ENCODE assay signal across 8 cellular contexts in genomic region chr15:98442379-98442833, GRCh38.
DNase-seq lines count a peak whose midpoint lies in the region; ATAC-seq and TF ChIP-seq lines count a peak whose summit lies in the region.

No MANE protein-coding gene starts in this region.

- H3K4me3 ChIP-seq in mammary epithelial cell (replicated peaks in 1 of 3; ENCODE audit: insufficient read depth in 1 of 3, low read depth in 2 of 3, low read length in 3 of 3): no peak overlapping the region
- H3K4me3 ChIP-seq in liver (ENCODE audit: low read depth in 1 of 3, low read length in 3 of 3): no peak overlapping the region

- H3K4me1 ChIP-seq in mammary epithelial cell (ENCODE audit: insufficient read depth, low read length): peaks cover 6% of the 10 kb centered on the region
- H3K4me1 ChIP-seq in liver (ENCODE audit: control insufficient read depth in 4 of 4, insufficient read depth in 4 of 4, low read length in 3 of 4): no peaks in the 10 kb centered on the region

- intact Hi-C loops in mammary epithelial cell (cut with micrococcal nuclease): loop anchor here (1.0 to 10.0 kb wide), 7 partner anchors 77 to 770 kb away; partner anchors contain the start of gene IGF1R

- no peak for DNase-seq in activated CD4-positive, CD25-positive, alpha-beta regulatory T cell treated with anti-CD3 and anti-CD28 coated beads, Interleukin-2, amount 50 U/mL, for 72 hours
- DNase-seq in NCI-H1105 treated with DMSO at 0.1 percent for 48 hours (lab: John Stamatoyannopoulos, UW) (peak; percentile 40), T follicular helper cell (ENCODE audit: low read depth) (peak; percentile 24), mammary epithelial cell (peak; percentile 86)
- peak; percentile 9 to 17 for DNase-seq in stimulated activated CD8-positive, alpha-beta memory T cell treated with anti-CD3 and anti-CD28 coated beads, Interleukin-4, amount 100 ng/mL, for 1 hour (ENCODE audit: low read depth in 2 of 2, low spot score in 1 of 2)

- no peak overlapping the region for H3K27ac ChIP-seq in mammary epithelial cell (ENCODE audit: insufficient read depth, low read depth, low read length)
- no peak overlapping the region for H3K27ac ChIP-seq in liver (ENCODE audit: low read depth in 1 of 2, low read length in 2 of 2)

- dilution Hi-C loops in mammary epithelial cell (cut with HindIII; ENCODE audit: low sequenced_read_pairs): no loop called here

- no peaks in the 10 kb centered on the region for H4K20me1 ChIP-seq in mammary epithelial cell (ENCODE audit: insufficient read depth, low read length)

- no TSS peak for BruUV-seq in mammary epithelial cell (replicated peaks; lab: Mats Ljungman, UMichigan)

- no peaks in the 10 kb centered on the region for H3K79me2 ChIP-seq in mammary epithelial cell (ENCODE audit: insufficient read depth, low read length)

- peak; percentile 78 to 85 for TF ChIP-seq RAD21 in liver (IDR thresholded peaks at IDR 0.05)

- H3K36me3 ChIP-seq in mammary epithelial cell (ENCODE audit: insufficient read depth, low read length) (no peaks in the 10 kb centered on the region), liver (ENCODE audit: control insufficient read depth in 4 of 4, insufficient read depth in 3 of 4, low read depth in 1 of 4, low read length in 3 of 4) (no peaks in the 10 kb centered on the region)

- CTCF ChIA-PET in mammary epithelial cell (lab: Charles Lee; ENCODE audit: low non-redundant PET): no interaction called here

- in situ Hi-C loops in mammary epithelial cell (cut with MboI; ENCODE audit: low sequenced_read_pairs in 2 of 2): loop anchor here (10.0 kb wide), 2 partner anchors 212 to 632 kb away; no protein-coding TSS in a partner anchor

- no peaks in the 10 kb centered on the region for H3K27me3 ChIP-seq in mammary epithelial cell (ENCODE audit: insufficient read depth, low read length)
- H3K27me3 ChIP-seq in liver (ENCODE audit: control insufficient read depth in 4 of 4, insufficient read depth in 4 of 4, low read length in 3 of 4): peaks cover 0 to 4% (median 0%) of the 10 kb centered on the region in 4 donors

- ATAC-seq in activated CD4-positive, CD25-positive, alpha-beta regulatory T cell treated with anti-CD3 and anti-CD28 coated beads, Interleukin-2, amount 50 U/mL, for 24 hours: peak; percentile 44 to 45
- peak; percentile 73 for ATAC-seq in HG02571 (IDR thresholded peaks at IDR 0.05; ENCODE audit: unreplicated experiment)

- 17% methylated on average over 4 of the region's 4 CpGs for WGBS in mammary epithelial cell (ENCODE audit: low coverage, missing lambda C conversion rate)
- 26% methylated on average over 4 of the region's 4 CpGs for WGBS in liver

- H3K4me2 ChIP-seq in mammary epithelial cell (ENCODE audit: insufficient read depth, low read depth, low read length): peak overlapping the region; percentile 39

- peak; percentile 89 to 97 for TF ChIP-seq CTCF in mammary epithelial cell (conservative IDR thresholded peaks at IDR 0.05 in 1 of 2, IDR thresholded peaks at IDR 0.05 in 1 of 2; ENCODE audit: extremely low read depth in 1 of 2, insufficient read depth in 1 of 2, low read depth in 1 of 2, low read length in 2 of 2)
- TF ChIP-seq CTCF in liver (IDR thresholded peaks at IDR 0.05; ENCODE audit: low read depth, low read length, missing input control): peak; percentile 73

- no peak overlapping the region for H2AFZ ChIP-seq in mammary epithelial cell (ENCODE audit: low read depth, low read length)

- H3K9ac ChIP-seq in mammary epithelial cell (ENCODE audit: insufficient read depth, low read length) (no peak overlapping the region), liver (ENCODE audit: low read depth in 1 of 2, low read length in 2 of 2) (no peak overlapping the region)

- H3K9me3 ChIP-seq in mammary epithelial cell (replicated peaks; ENCODE audit: insufficient read depth, low read length): no peaks in the 10 kb centered on the region
- no peaks in the 10 kb centered on the region for H3K9me3 ChIP-seq in liver (ENCODE audit: control insufficient read depth in 4 of 4, low read length in 3 of 4)

TF ChIP-seq in liver, 16 proteins besides CTCF, POLR2A, EP300 and RAD21:
- TF ChIP-seq FOXA1 (IDR thresholded peaks at IDR 0.05) (no peak), RXRA (IDR thresholded peaks at IDR 0.05) (no peak), REST (IDR thresholded peaks at IDR 0.05) (no peak), NR2F2 (IDR thresholded peaks at IDR 0.05) (no peak), YY1 (IDR thresholded peaks at IDR 0.05) (no peak), EGR1 (IDR thresholded peaks at IDR 0.05; ENCODE audit: low read depth in 2 of 2) (no peak), MAX (IDR thresholded peaks at IDR 0.05) (no peak), ATF3 (IDR thresholded peaks at IDR 0.05) (no peak), TAF1 (conservative IDR thresholded peaks at IDR 0.05) (no peak), GABPA (IDR thresholded peaks at IDR 0.05 in 1 of 2, conservative IDR thresholded peaks at IDR 0.05 in 1 of 2) (no peak), HNF4G (IDR thresholded peaks at IDR 0.05) (no peak), JUND (IDR thresholded peaks at IDR 0.05) (no peak), SP1 (IDR thresholded peaks at IDR 0.05) (no peak), ZBTB33 (IDR thresholded peaks at IDR 0.05) (no peak), FOXA2 (IDR thresholded peaks at IDR 0.05) (no peak), HNF4A (conservative IDR thresholded peaks at IDR 0.05) (no peak)
